31 cellular contexts compared by ENCODE assay signal in the genomic region with DNA sequence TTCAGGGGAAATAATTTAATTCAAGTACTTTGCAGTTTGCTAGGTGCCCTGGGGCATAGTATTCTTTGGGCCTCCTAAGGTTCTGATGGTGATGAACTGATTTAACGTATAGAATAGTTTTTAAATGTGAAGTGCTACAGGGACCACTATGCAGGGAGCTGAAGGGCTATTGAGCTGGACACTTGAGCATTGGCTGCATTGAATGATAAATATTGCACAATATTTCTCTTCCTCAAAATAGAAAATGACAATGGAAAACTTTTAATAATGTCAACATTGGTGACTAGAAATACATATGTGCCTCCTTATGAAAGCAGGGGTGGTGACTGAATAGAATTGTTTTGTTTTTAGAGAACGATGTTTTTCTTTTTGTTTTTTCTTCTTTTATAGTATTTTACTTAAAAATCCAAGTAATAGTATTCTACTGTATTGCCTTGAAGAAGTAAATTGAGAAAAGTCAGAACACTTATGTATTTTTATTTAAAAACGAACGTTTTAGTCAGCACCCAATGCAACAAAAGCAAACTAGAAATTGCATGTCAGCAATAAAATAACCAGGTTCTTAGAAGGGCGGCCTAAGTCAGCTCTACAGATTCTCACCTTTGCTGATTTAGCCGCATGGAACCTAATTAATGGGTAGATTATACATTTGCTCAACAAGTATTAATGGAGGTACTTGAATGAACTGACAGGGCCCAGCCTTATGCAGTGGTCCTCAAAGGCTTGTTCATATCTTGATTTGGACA.
"Had no signal": no experiment of that assay in that cellular context is flagged by ENCODE, and none has a peak within 500 bp of the region (broad histone marks: within the 10 kb centered on the region; RNA-seq: fewer than 3 reads in every experiment).

No MANE protein-coding gene starts in this region.

- H3K9me3 Mint-ChIP-seq: activated CD4-positive, alpha-beta memory T cell treated with anti-CD3 and anti-CD28 coated beads for 36 hours; activated CD4-positive, alpha-beta T cell treated with anti-CD3 and anti-CD28 coated beads, Interleukin-2, amount 10 ng/mL, durations not matched to agents 24 days and 14 days; activated naive CD4-positive, alpha-beta T cell treated with anti-CD3 and anti-CD28 coated beads for 36 hours; activated naive CD4-positive, alpha-beta T cell treated with anti-CD3 and anti-CD28 coated beads, Interleukin-2, amount 50 U/mL, for 72 hours; activated naive CD8-positive, alpha-beta T cell treated with anti-CD3 and anti-CD28 coated beads, Interleukin-2, amount 10 ng/mL, durations not matched to agents 7 days and 5 days; activated T-helper 1 cell treated with anti-CD3 and anti-CD28 coated beads, Interleukin-12 subunit alpha, Interleukin-12 subunit beta, Interleukin-2, Interleukin-4 antibody, amounts not matched to agents 30 ng/mL and 10 ng/mL and 1 ng/mL, durations not matched to agents 14 hours and 24 hours and 36 hours; activated T-helper 2 cell treated with anti-CD3 and anti-CD28 coated beads, Interferon-gamma antibody, Interleukin-2, Interleukin-4, amounts not matched to agents 10 μg/mL and 5 μg/mL and 100 μg/mL, durations not matched to agents 14 hours and 24 hours and 36 hours; brain; endodermal cell had no signal

- H3K4me3 ChIP-seq: ascending aorta, breast epithelium, cardiac muscle cell, colonic mucosa, gastrocnemius medialis, heart left ventricle had no signal

- H3K27me3 ChIP-seq: ascending aorta, breast epithelium, cardiac muscle cell, colonic mucosa, gastrocnemius medialis, heart left ventricle had no signal

- H3K27ac Mint-ChIP-seq: activated CD4-positive, alpha-beta T cell treated with anti-CD3 and anti-CD28 coated beads, Interleukin-2, amount 10 ng/mL, durations not matched to agents 24 days and 14 days; activated CD8-positive, alpha-beta memory T cell treated with anti-CD3 and anti-CD28 coated beads, Interleukin-2, amount 10 ng/mL, durations not matched to agents 7 days and 5 days; activated CD8-positive, alpha-beta T cell treated with anti-CD3 and anti-CD28 coated beads, Interleukin-2, amount 10 ng/mL, durations not matched to agents 7 days and 5 days; activated naive CD4-positive, alpha-beta T cell treated with anti-CD3 and anti-CD28 coated beads for 36 hours; activated naive CD4-positive, alpha-beta T cell treated with anti-CD3 and anti-CD28 coated beads, Interleukin-2, amount 50 U/mL, for 72 hours; activated naive CD8-positive, alpha-beta T cell treated with anti-CD3 and anti-CD28 coated beads, Interleukin-2, amount 10 ng/mL, durations not matched to agents 7 days and 5 days; activated T-helper 1 cell treated with anti-CD3 and anti-CD28 coated beads, Interleukin-12 subunit alpha, Interleukin-12 subunit beta, Interleukin-2, Interleukin-4 antibody, amounts not matched to agents 30 ng/mL and 10 ng/mL and 1 ng/mL, durations not matched to agents 14 hours and 24 hours and 36 hours; activated T-helper 2 cell treated with anti-CD3 and anti-CD28 coated beads, Interferon-gamma antibody, Interleukin-2, Interleukin-4, amounts not matched to agents 10 μg/mL and 5 μg/mL and 100 μg/mL, durations not matched to agents 14 hours and 24 hours and 36 hours; brain; endodermal cell had no signal

- H3K36me3 ChIP-seq: ascending aorta, breast epithelium, cardiac muscle cell, colonic mucosa, gastrocnemius medialis, heart left ventricle had no signal

- H3K36me3 Mint-ChIP-seq: activated CD4-positive, alpha-beta memory T cell treated with anti-CD3 and anti-CD28 coated beads for 36 hours; activated naive CD4-positive, alpha-beta T cell treated with anti-CD3 and anti-CD28 coated beads, Interleukin-2, amount 50 U/mL, for 72 hours; brain had no signal

- H3K9me3 ChIP-seq: ascending aorta, breast epithelium, colonic mucosa, gastrocnemius medialis, heart left ventricle had no signal

- ATAC-seq: activated CD4-positive, alpha-beta T cell treated with anti-CD3 and anti-CD28 coated beads for 36 hours; activated CD8-positive, alpha-beta memory T cell treated with anti-CD3 and anti-CD28 coated beads, Interleukin-2, amount 10 ng/mL, durations not matched to agents 7 days and 5 days; activated CD8-positive, alpha-beta T cell treated with anti-CD3 and anti-CD28 coated beads, Interleukin-2, amount 10 ng/mL, durations not matched to agents 7 days and 5 days; activated naive CD4-positive, alpha-beta T cell treated with anti-CD3 and anti-CD28 coated beads, Interleukin-2, amount 50 U/mL, for 72 hours; esophagus mucosa; gastrocnemius medialis; heart left ventricle had no signal

- H3K27ac ChIP-seq: ascending aorta, breast epithelium, cardiac muscle cell, colonic mucosa, gastrocnemius medialis, heart left ventricle had no signal

- DNase-seq: activated CD4-positive, alpha-beta memory T cell treated with anti-CD3 and anti-CD28 coated beads for 36 hours; activated CD4-positive, alpha-beta T cell treated with anti-CD3 and anti-CD28 coated beads for 36 hours; activated CD4-positive, alpha-beta T cell treated with anti-CD3 and anti-CD28 coated beads, Interleukin-2, amount 10 ng/mL, durations not matched to agents 24 days and 14 days; activated CD4-positive, CD25-positive, alpha-beta regulatory T cell; activated CD4-positive, CD25-positive, alpha-beta regulatory T cell treated with anti-CD3 and anti-CD28 coated beads, Interleukin-2, amount 50 U/mL, for 72 hours; activated CD8-positive, alpha-beta memory T cell treated with anti-CD3 and anti-CD28 coated beads, Interleukin-2, amount 10 ng/mL, durations not matched to agents 7 days and 5 days; activated CD8-positive, alpha-beta memory T cell treated with anti-CD3 and anti-CD28 coated beads, Interleukin-2, amount 50 U/mL, for 4 hours; activated CD8-positive, alpha-beta T cell treated with anti-CD3 and anti-CD28 coated beads, Interleukin-2, amount 10 ng/mL, durations not matched to agents 7 days and 5 days; activated effector memory CD4-positive, alpha-beta T cell treated with anti-CD3 and anti-CD28 coated beads, Interleukin-2, amount 50 U/mL, for 16 hours; activated naive CD4-positive, alpha-beta T cell treated with anti-CD3 and anti-CD28 coated beads for 36 hours; activated naive CD8-positive, alpha-beta T cell treated with anti-CD3 and anti-CD28 coated beads, Interleukin-2, amount 10 ng/mL, durations not matched to agents 7 days and 5 days; activated T-cell treated with anti-CD3 and anti-CD28 coated beads, Interleukin-2, amount 50 U/mL, for 1 hour; activated T-cell treated with anti-CD3 and anti-CD28 coated beads, Interleukin-2, amount 50 U/mL, for 48 hours; central memory CD4-positive, alpha-beta T cell; cerebellar nuclear complex; colonic mucosa; effector memory CD4-positive, alpha-beta T cell; endodermal cell; foreskin fibroblast; gastrocnemius medialis; glutamatergic neuron; heart left ventricle; T-helper 2 cell had no signal

- H3K4me3 Mint-ChIP-seq: activated CD4-positive, alpha-beta memory T cell treated with anti-CD3 and anti-CD28 coated beads for 36 hours; activated CD4-positive, alpha-beta T cell treated with anti-CD3 and anti-CD28 coated beads for 36 hours; activated CD4-positive, alpha-beta T cell treated with anti-CD3 and anti-CD28 coated beads, Interleukin-2, amount 10 ng/mL, durations not matched to agents 24 days and 14 days; activated CD8-positive, alpha-beta memory T cell treated with anti-CD3 and anti-CD28 coated beads, Interleukin-2, amount 10 ng/mL, durations not matched to agents 7 days and 5 days; activated CD8-positive, alpha-beta T cell treated with anti-CD3 and anti-CD28 coated beads, Interleukin-2, amount 10 ng/mL, durations not matched to agents 7 days and 5 days; activated naive CD4-positive, alpha-beta T cell treated with anti-CD3 and anti-CD28 coated beads for 36 hours; activated naive CD8-positive, alpha-beta T cell treated with anti-CD3 and anti-CD28 coated beads, Interleukin-2, amount 10 ng/mL, durations not matched to agents 7 days and 5 days; activated T-helper 1 cell treated with anti-CD3 and anti-CD28 coated beads, Interleukin-12 subunit alpha, Interleukin-12 subunit beta, Interleukin-2, Interleukin-4 antibody, amounts not matched to agents 30 ng/mL and 10 ng/mL and 1 ng/mL, durations not matched to agents 14 hours and 24 hours and 36 hours; brain; endodermal cell had no signal

- H3K4me1 ChIP-seq: breast epithelium, colonic mucosa, gastrocnemius medialis had no signal
